Comparison of ENCODE assay signal across 16 cellular contexts in the genomic region with DNA sequence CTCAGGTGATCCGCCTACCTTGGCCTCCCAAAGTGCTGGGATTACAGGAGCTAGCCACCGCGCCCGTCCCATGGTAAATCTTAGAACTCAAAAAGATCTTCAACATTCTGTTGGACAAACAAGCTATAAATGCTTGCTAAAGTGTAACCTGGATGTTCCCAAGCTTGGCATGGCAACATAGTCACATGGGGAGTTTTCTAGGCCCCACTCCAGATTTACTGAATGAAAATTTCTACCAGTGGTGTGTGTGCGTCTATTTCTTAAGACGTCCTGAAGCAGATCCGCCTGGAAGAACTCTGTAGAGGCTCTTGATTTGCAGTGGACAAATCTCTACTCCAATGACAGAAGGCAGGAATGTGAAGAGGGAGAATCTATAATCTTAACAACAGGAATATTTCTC.
"Had no signal": no experiment of that assay in that cellular context is flagged by ENCODE, and none has a peak within 500 bp of the region (broad histone marks: within the 10 kb centered on the region; RNA-seq: fewer than 3 reads in every experiment).

No MANE protein-coding gene starts in this region.

- ATAC-seq: body of pancreas; naive thymus-derived CD8-positive, alpha-beta T cell had no signal

- H3K4me3 ChIP-seq: body of pancreas, right lobe of liver, smooth muscle cell had no signal

- H3K27me3 ChIP-seq: body of pancreas, neutrophil, right lobe of liver had no signal

- H3K27ac ChIP-seq: body of pancreas, neutrophil, right lobe of liver had no signal

- H3K4me1 ChIP-seq: body of pancreas, right lobe of liver had no signal

- H3K9me3 ChIP-seq: body of pancreas, neutrophil, right lobe of liver had no signal

- DNase-seq: activated CD4-positive, alpha-beta T cell treated with anti-CD3 and anti-CD28 coated beads, Interleukin-2, amount 10 ng/mL, durations not matched to agents 24 days and 14 days; activated CD4-positive, CD25-positive, alpha-beta regulatory T cell; activated CD8-positive, alpha-beta memory T cell treated with anti-CD3 and anti-CD28 coated beads for 24 hours; activated naive CD8-positive, alpha-beta T cell treated with anti-CD3 and anti-CD28 coated beads for 36 hours; body of pancreas; cortex of kidney; effector CD8-positive, alpha-beta T cell; foreskin fibroblast; left cardiac atrium; naive thymus-derived CD8-positive, alpha-beta T cell; right lobe of liver; stimulated activated CD4-positive, alpha-beta T cell treated with anti-CD3 and anti-CD28 coated beads, Interleukin-4, amount 100 ng/mL, for 4 hours; stimulated activated CD8-positive, alpha-beta memory T cell treated with anti-CD3 and anti-CD28 coated beads, Interleukin-4, amount 100 ng/mL, for 48 hours; stimulated activated naive CD4-positive, alpha-beta T cell treated with Interleukin-2 at 50 U/mL for 16 hours had no signal

- H3K36me3 ChIP-seq: neutrophil had no signal
